Comparison of ENCODE assay signal across 3 cellular contexts in genomic region chr7:83449781-83450180, GRCh38.
"Had no signal": no experiment of that assay in that cellular context is flagged by ENCODE, and none has a peak within 500 bp of the region (broad histone marks: within the 10 kb centered on the region; RNA-seq: fewer than 3 reads in every experiment).

No MANE protein-coding gene starts in this region.

- DNase-seq: GDM1, GF-D8 had no signal

- ATAC-seq: GM12878 had no signal

- H3K4me3 ChIP-seq: GM12878 had no signal
